ENCODE assay signal across 8 cellular contexts in genomic region chr2:112056626-112056987, GRCh38. TPM values are rescaled to one million over a fixed set of nuclear protein-coding genes. Genes with fewer than 3 reads are reported as not detected.
DNase-seq lines count a peak whose midpoint lies in the region; ATAC-seq, FAIRE-seq and TF ChIP-seq lines count a peak whose summit lies in the region.

No MANE protein-coding gene starts in this region.

- H2AFZ ChIP-seq in SK-N-SH (ENCODE audit: low read depth): peak overlapping the region; percentile 55
- H2AFZ ChIP-seq in keratinocyte (ENCODE audit: control insufficient read depth, low read length): no peak overlapping the region

- peak overlapping the region; percentile 95 for H3K4me2 ChIP-seq in SK-N-SH
- H3K4me2 ChIP-seq in keratinocyte (ENCODE audit: control insufficient read depth, extremely low read depth, insufficient read depth, low read depth, low read length): peak overlapping the region; percentile 87

- H3K9me3 ChIP-seq in SK-N-SH (no peaks in the 10 kb centered on the region), keratinocyte (ENCODE audit: control insufficient read depth, low read depth, low read length) (no peaks in the 10 kb centered on the region)

- peak overlapping the region; percentile 94 for H3K27ac Mint-ChIP-seq in activated naive CD8-positive, alpha-beta T cell

- DNase-seq in SK-N-SH (no peak), keratinocyte (ENCODE audit: low read depth, low spot score) (no peak), superior temporal gyrus (ENCODE audit: extremely low spot score) (peak; percentile 26), AG20443 (ENCODE audit: low spot score) (no peak), HuH-7.5 (ENCODE audit: low spot score) (no peak), medulla oblongata (ENCODE audit: extremely low spot score) (no peak)

- H4K20me1 ChIP-seq in SK-N-SH (ENCODE audit: insufficient read depth): no peaks in the 10 kb centered on the region; the same call in 1 of the 2 replicates
- H4K20me1 ChIP-seq in keratinocyte (ENCODE audit: control insufficient read depth, extremely low read depth, insufficient read depth, low read length): no peaks in the 10 kb centered on the region

- TF ChIP-seq RAD21 in SK-N-SH (IDR thresholded peaks at IDR 0.05; ENCODE audit: low read length): no peak

- peak overlapping the region; percentile 74 to 93 for H3K27ac ChIP-seq in SK-N-SH (ENCODE audit: low read depth in 2 of 2, low read length in 1 of 2)
- peak overlapping the region; percentile 81 for H3K27ac ChIP-seq in keratinocyte (ENCODE audit: control insufficient read depth, insufficient read depth, low read length)

- H3K27me3 ChIP-seq in SK-N-SH (ENCODE audit: insufficient read depth) (no peaks in the 10 kb centered on the region), keratinocyte (ENCODE audit: control insufficient read depth, extremely low read depth, insufficient read depth, low read length) (no peaks in the 10 kb centered on the region)

- no peak for FAIRE-seq in keratinocyte (lab: Jason Lieb, UNC)

- peaks cover 55% of the 10 kb centered on the region for H3K79me2 ChIP-seq in SK-N-SH (ENCODE audit: insufficient read depth)
- peaks cover 31% of the 10 kb centered on the region for H3K79me2 ChIP-seq in keratinocyte (ENCODE audit: control insufficient read depth, insufficient read depth, low read length)

- H3K36me3 Mint-ChIP-seq in activated naive CD8-positive, alpha-beta T cell: peaks cover 8% of the 10 kb centered on the region

- peaks cover 9 to 23% of the 10 kb centered on the region in 2 experiments for H3K36me3 ChIP-seq in SK-N-SH (replicated peaks in 1 of 2; ENCODE audit: control insufficient read depth in 1 of 2, insufficient read depth in 2 of 2, low read length in 1 of 2)
- peaks cover 4 to 10% of the 10 kb centered on the region in 2 experiments for H3K36me3 ChIP-seq in keratinocyte (ENCODE audit: control insufficient read depth in 2 of 2, extremely low read depth in 1 of 2, insufficient read depth in 2 of 2, low read length in 2 of 2)

- peaks cover 5% of the 10 kb centered on the region for H3K9me1 ChIP-seq in keratinocyte (ENCODE audit: control insufficient read depth, extremely low read depth, insufficient read depth, low read length)

- H3K4me3 ChIP-seq in SK-N-SH (ENCODE audit: low read depth in 2 of 2, low read length in 1 of 2) (peak overlapping the region; percentile 83 to 88), keratinocyte (ENCODE audit: control insufficient read depth in 2 of 3, extremely low read depth in 1 of 3, insufficient read depth in 2 of 3, low read depth in 1 of 3, low read length in 3 of 3) (peak overlapping the region; percentile 86 to 98 (median 94))

- CTCF ChIA-PET in SK-N-SH (lab: Yijun Ruan, JAX): no interaction called here

- H3K4me3 Mint-ChIP-seq in activated naive CD8-positive, alpha-beta T cell: peak overlapping the region; percentile 93

- dilution Hi-C loops in keratinocyte (cut with MboI; ENCODE audit: extremely low pct_ligation_motif_present, low sequenced_read_pairs): no loop called here

- no peaks in the 10 kb centered on the region for H3K27me3 Mint-ChIP-seq in activated naive CD8-positive, alpha-beta T cell

- POLR2A ChIA-PET in SK-N-SH (lab: Yijun Ruan, JAX): no interaction called here

- no peak for ATAC-seq in SK-N-SH treated with all-trans-retinoic acid at 6 μM for 48 hours

- TF ChIP-seq CTCF in SK-N-SH (IDR thresholded peaks at IDR 0.05): no peak
- TF ChIP-seq CTCF in keratinocyte (optimal IDR thresholded peaks at IDR 0.05 in 1 of 3, IDR thresholded peaks at IDR 0.05 in 1 of 3, conservative IDR thresholded peaks at IDR 0.05 in 1 of 3; ENCODE audit: extremely low read depth in 1 of 3, insufficient read depth in 2 of 3, low read length in 3 of 3): no peak

- H3K4me1 Mint-ChIP-seq in activated naive CD8-positive, alpha-beta T cell (ENCODE audit: low read depth): peaks cover 42% of the 10 kb centered on the region

- WGBS in SK-N-SH (ENCODE audit: low lambda C conversion rate): 13% methylated on average over 3 of the region's 3 CpGs

- TF ChIP-seq EP300 in SK-N-SH (IDR thresholded peaks at IDR 0.05; ENCODE audit: borderline replicate concordance in 1 of 2, low read depth in 1 of 2, low read length in 1 of 2): no peak

- H3F3A ChIP-seq in SK-N-SH (replicated peaks; ENCODE audit: insufficient read depth): peaks cover 29% of the 10 kb centered on the region

- H3K9ac ChIP-seq in SK-N-SH (peak overlapping the region; percentile 90; the same call in 1 of the 2 replicates), keratinocyte (ENCODE audit: control insufficient read depth, extremely low read depth, insufficient read depth, low read length) (peak overlapping the region; percentile 89)

- no peaks in the 10 kb centered on the region for H3K9me2 ChIP-seq in SK-N-SH

- H3K4me1 ChIP-seq in SK-N-SH (ENCODE audit: control insufficient read depth in 1 of 2, insufficient read depth in 2 of 2, low read depth in 1 of 2, low read length in 1 of 2) (peaks cover 15 to 18% of the 10 kb centered on the region in 2 experiments), keratinocyte (ENCODE audit: control insufficient read depth, extremely low read depth, insufficient read depth, low read length) (peaks cover 17% of the 10 kb centered on the region)

- no peaks in the 10 kb centered on the region for H3K9me3 Mint-ChIP-seq in activated naive CD8-positive, alpha-beta T cell (ENCODE audit: low read depth)

TF ChIP-seq in SK-N-SH, 30 proteins besides CTCF, POLR2A, EP300 and RAD21:
- TF ChIP-seq FOXJ3 (CRISPR knock-in tag; IDR thresholded peaks at IDR 0.05): no peak
- 0 out of 2 replicates have a peak, but pooled peaks have one; percentile 3 for TF ChIP-seq RCOR1 (IDR thresholded peaks at IDR 0.05; ENCODE audit: low read length)
- TF ChIP-seq FOSL2 (IDR thresholded peaks at IDR 0.05; ENCODE audit: borderline replicate concordance, low read depth): no peak
- no peak for TF ChIP-seq SIN3A (IDR thresholded peaks at IDR 0.05; ENCODE audit: borderline replicate concordance, low read depth, low read length)
- TF ChIP-seq NRF1 (IDR thresholded peaks at IDR 0.05; ENCODE audit: low read depth, low read length): no peak
- TF ChIP-seq, protein P1, sequence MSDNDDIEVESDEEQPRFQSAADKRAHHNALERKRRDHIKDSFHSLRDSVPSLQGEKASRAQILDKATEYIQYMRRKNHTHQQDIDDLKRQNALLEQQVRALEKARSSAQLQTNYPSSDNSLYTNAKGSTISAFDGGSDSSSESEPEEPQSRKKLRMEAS (IDR thresholded peaks at IDR 0.05; ENCODE audit: low read depth): no peak; the same call in 1 of the 2 replicates
- TF ChIP-seq TAF1 (IDR thresholded peaks at IDR 0.05; ENCODE audit: borderline replicate concordance, low read depth, low read length): no peak

TF ChIP-seq in SK-N-SH treated with all-trans-retinoic acid at 6 μM for 48 hours, 23 proteins besides CTCF, POLR2A, EP300 and RAD21:
- TF ChIP-seq ZFP3 (CRISPR knock-in tag; IDR thresholded peaks at IDR 0.05) (no peak), ISL1 (CRISPR knock-in tag; IDR thresholded peaks at IDR 0.05) (no peak), CSRNP3 (CRISPR knock-in tag; IDR thresholded peaks at IDR 0.05) (no peak), ZNF565 (CRISPR knock-in tag; conservative IDR thresholded peaks at IDR 0.05; ENCODE audit: low read depth) (no peak)
- TF ChIP-seq, protein P2, sequence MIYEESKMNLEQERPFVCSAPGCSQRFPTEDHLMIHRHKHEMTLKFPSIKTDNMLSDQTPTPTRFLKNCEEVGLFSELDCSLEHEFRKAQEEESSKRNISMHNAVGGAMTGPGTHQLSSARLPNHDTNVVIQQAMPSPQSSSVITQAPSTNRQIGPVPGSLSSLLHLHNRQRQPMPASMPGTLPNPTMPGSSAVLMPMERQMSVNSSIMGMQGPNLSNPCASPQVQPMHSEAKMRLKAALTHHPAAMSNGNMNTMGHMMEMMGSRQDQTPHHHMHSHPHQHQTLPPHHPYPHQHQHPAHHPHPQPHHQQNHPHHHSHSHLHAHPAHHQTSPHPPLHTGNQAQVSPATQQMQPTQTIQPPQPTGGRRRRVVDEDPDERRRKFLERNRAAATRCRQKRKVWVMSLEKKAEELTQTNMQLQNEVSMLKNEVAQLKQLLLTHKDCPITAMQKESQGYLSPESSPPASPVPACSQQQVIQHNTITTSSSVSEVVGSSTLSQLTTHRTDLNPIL (CRISPR knock-in tag; IDR thresholded peaks at IDR 0.05; ENCODE audit: low read depth): no peak

RNA-seq across cellular contexts. Expression of gene TMEM87B, which starts 1.5 kb away (rescaled TPM):
- polyA plus RNA-seq in SK-N-SH (2012; rRNA removed) (7.9 and 11.3 TPM in 2 replicates), keratinocyte (19.5 to 37.3 TPM (median 21.0 TPM) in 3 replicates)
- polyA plus RNA-seq in SK-N-SH (2012; cell fraction: cytosol; rRNA removed): 11.0 and 13.0 TPM in 2 replicates
- polyA plus RNA-seq in SK-N-SH (2012; cell fraction: nucleus; rRNA removed): 10.1 and 20.5 TPM in 2 replicates
- 23.8 TPM for polyA plus RNA-seq in keratinocyte (2011; ENCODE audit: low read depth)
- polyA plus RNA-seq in keratinocyte (2011; cell fraction: cytosol; rRNA removed): 7.4 and 16.7 TPM in 2 replicates
- 41.9 and 62.0 TPM in 2 replicates for polyA plus RNA-seq in keratinocyte (2011; cell fraction: nucleus; rRNA removed)
- 21.2 and 23.3 TPM in 2 replicates for polyA plus RNA-seq in keratinocyte (2012; ENCODE audit: low replicate concordance)
- polyA minus RNA-seq in keratinocyte: 10.6 to 23.5 TPM (median 13.7 TPM) in 3 replicates
- 21.3 TPM for polyA minus RNA-seq in keratinocyte (2011; cell fraction: cytosol; rRNA and poly(A)+ RNA removed)
- polyA minus RNA-seq in keratinocyte (2011; cell fraction: nucleus; rRNA and poly(A)+ RNA removed): 57.7 and 90.8 TPM in 2 replicates
